Comparison of ENCODE assay signal across 21 cellular contexts in genomic region chr16:71775949-71776348, GRCh38. TPM values are rescaled to one million over a fixed set of nuclear protein-coding genes. Genes with fewer than 3 reads are reported as not detected.
DNase-seq lines count a peak whose midpoint lies in the region; ATAC-seq and TF ChIP-seq lines count a peak whose summit lies in the region.
"Had no signal": no experiment of that assay in that cellular context is flagged by ENCODE, and none has a peak within 500 bp of the region (broad histone marks: within the 10 kb centered on the region; RNA-seq: fewer than 3 reads in every experiment).

No MANE protein-coding gene starts in this region.

- CTCF ChIA-PET in activated CD4-positive, alpha-beta memory T cell treated with anti-CD3 and anti-CD28 coated beads, Interleukin-2, amount 10 ng/mL, durations not matched to agents 7 days and 5 days (lab: Charles Lee) = interaction anchor here (0.6 to 1.8 kb wide), 6 partner anchors 32 to 185 kb away, joined by 3 to 8 read pairs (median 3); partner anchors contain the start of gene AP1G1
- CTCF ChIA-PET in mammary epithelial cell (lab: Charles Lee; ENCODE audit: low non-redundant PET) = no interaction called here

- H3K4me1 Mint-ChIP-seq in activated T-cell treated with anti-CD3 and anti-CD28 coated beads, Interleukin-2, amount 50 U/mL, for 24 hours (ENCODE audit: low read depth) = peaks cover 34% of the 10 kb centered on the region
- H3K4me1 Mint-ChIP-seq in activated CD4-positive, alpha-beta memory T cell treated with anti-CD3 and anti-CD28 coated beads, Interleukin-2, amount 10 ng/mL, durations not matched to agents 7 days and 5 days = peaks cover 29% of the 10 kb centered on the region
- peaks cover 19% of the 10 kb centered on the region for H3K4me1 Mint-ChIP-seq in stimulated activated effector memory CD8-positive, alpha-beta T cell treated with anti-CD3 and anti-CD28 coated beads, Interleukin-12 subunit alpha, Interleukin-12 subunit beta, amount 100 ng/mL, for 72 hours

- TF ChIP-seq CTCF in mammary epithelial cell (conservative IDR thresholded peaks at IDR 0.05 in 1 of 2, IDR thresholded peaks at IDR 0.05 in 1 of 2; ENCODE audit: extremely low read depth in 1 of 2, insufficient read depth in 1 of 2, low read depth in 1 of 2, low read length in 2 of 2) (no peak), right atrium auricular region (IDR thresholded peaks at IDR 0.05) (no peak)

- no peak for DNase-seq in activated T-cell treated with anti-CD3 and anti-CD28 coated beads, Interleukin-2, amount 50 U/mL, for 24 hours
- no peak for DNase-seq in activated T-cell treated with anti-CD3 and anti-CD28 coated beads, Interleukin-2, amount 50 U/mL, for 48 hours
- DNase-seq in activated CD4-positive, alpha-beta memory T cell treated with anti-CD3 and anti-CD28 coated beads, Interleukin-2, amount 10 ng/mL, durations not matched to agents 7 days and 5 days = no peak
- DNase-seq in stimulated activated effector memory CD8-positive, alpha-beta T cell treated with anti-CD3 and anti-CD28 coated beads, Interleukin-12 subunit alpha, Interleukin-12 subunit beta, amount 100 ng/mL, for 72 hours (ENCODE audit: low spot score in 2 of 2) = no peak
- DNase-seq in head of caudate nucleus = no peak
- no peak for DNase-seq in mammary epithelial cell
- DNase-seq in right atrium auricular region (ENCODE audit: low spot score) = no peak
- DNase-seq: Caco-2; dorsolateral prefrontal cortex; heart left ventricle; naive thymus-derived CD8-positive, alpha-beta T cell; NCI-H1048; stimulated activated naive CD4-positive, alpha-beta T cell treated with Interleukin-2 at 50 U/mL for 16 hours had no signal

- no peak overlapping the region for H3K4me3 Mint-ChIP-seq in activated T-cell treated with anti-CD3 and anti-CD28 coated beads, Interleukin-2, amount 50 U/mL, for 24 hours
- no peak overlapping the region for H3K4me3 Mint-ChIP-seq in activated CD4-positive, alpha-beta memory T cell treated with anti-CD3 and anti-CD28 coated beads, Interleukin-2, amount 10 ng/mL, durations not matched to agents 7 days and 5 days
- H3K4me3 Mint-ChIP-seq in stimulated activated effector memory CD8-positive, alpha-beta T cell treated with anti-CD3 and anti-CD28 coated beads, Interleukin-12 subunit alpha, Interleukin-12 subunit beta, amount 100 ng/mL, for 72 hours = no peak overlapping the region
- H3K4me3 Mint-ChIP-seq: naive thymus-derived CD8-positive, alpha-beta T cell had no signal

- H3K36me3 ChIP-seq in mammary epithelial cell (ENCODE audit: insufficient read depth, low read length) (peaks cover 8% of the 10 kb centered on the region), right atrium auricular region (peaks cover 23% of the 10 kb centered on the region)

- H3K27ac Mint-ChIP-seq in activated T-cell treated with anti-CD3 and anti-CD28 coated beads, Interleukin-2, amount 50 U/mL, for 24 hours = peak overlapping the region; percentile 89
- H3K27ac Mint-ChIP-seq in activated CD4-positive, alpha-beta memory T cell treated with anti-CD3 and anti-CD28 coated beads, Interleukin-2, amount 10 ng/mL, durations not matched to agents 7 days and 5 days = peak overlapping the region; percentile 59
- H3K27ac Mint-ChIP-seq in stimulated activated effector memory CD8-positive, alpha-beta T cell treated with anti-CD3 and anti-CD28 coated beads, Interleukin-12 subunit alpha, Interleukin-12 subunit beta, amount 100 ng/mL, for 72 hours = peak overlapping the region; percentile 63

- POLR2A ChIA-PET in activated CD4-positive, alpha-beta memory T cell treated with anti-CD3 and anti-CD28 coated beads, Interleukin-2, amount 10 ng/mL, durations not matched to agents 7 days and 5 days (lab: Charles Lee) = interaction anchor here (0.6 to 1.7 kb wide), 5 partner anchors 9 to 105 kb away, joined by 3 to 6 read pairs (median 3); partner anchors contain the start of gene AP1G1

- 94% methylated on average over 4 of the region's 4 CpGs for whole genome bisulfite sequencing in mammary epithelial cell (ENCODE audit: low coverage, missing lambda C conversion rate)

- no TSS peak for BruUV-seq in mammary epithelial cell (replicated peaks; lab: Mats Ljungman, UMichigan)

- in situ Hi-C loops in mammary epithelial cell (cut with MboI; ENCODE audit: low sequenced_read_pairs in 2 of 2) = no loop called here

- H3K4me3 ChIP-seq in mammary epithelial cell (replicated peaks in 1 of 3; ENCODE audit: insufficient read depth in 1 of 3, low read depth in 2 of 3, low read length in 3 of 3) = no peak overlapping the region
- no peak overlapping the region for H3K4me3 ChIP-seq in right atrium auricular region
- H3K4me3 ChIP-seq: dorsolateral prefrontal cortex, esophagus muscularis mucosa, heart left ventricle, K562, lung, SK-N-MC had no signal

- peak; percentile 52 for ATAC-seq in GM21529 (IDR thresholded peaks at IDR 0.05; ENCODE audit: unreplicated experiment)
- no peak for ATAC-seq in stimulated activated effector memory CD8-positive, alpha-beta T cell treated with anti-CD3 and anti-CD28 coated beads, Interleukin-12 subunit alpha, Interleukin-12 subunit beta, amount 100 ng/mL, for 72 hours
- ATAC-seq: heart left ventricle; K562; naive thymus-derived CD8-positive, alpha-beta T cell; Panc1 had no signal

- no peaks in the 10 kb centered on the region for H3K4me1 ChIP-seq in mammary epithelial cell (ENCODE audit: insufficient read depth, low read length)
- H3K4me1 ChIP-seq in right atrium auricular region = no peaks in the 10 kb centered on the region

- H3K27me3 Mint-ChIP-seq in activated T-cell treated with anti-CD3 and anti-CD28 coated beads, Interleukin-2, amount 50 U/mL, for 24 hours = no peaks in the 10 kb centered on the region
- no peaks in the 10 kb centered on the region for H3K27me3 Mint-ChIP-seq in activated CD4-positive, alpha-beta memory T cell treated with anti-CD3 and anti-CD28 coated beads, Interleukin-2, amount 10 ng/mL, durations not matched to agents 7 days and 5 days
- H3K27me3 Mint-ChIP-seq: naive thymus-derived CD8-positive, alpha-beta T cell; progenitor cell of endocrine pancreas had no signal

- H3K79me2 ChIP-seq in mammary epithelial cell (ENCODE audit: insufficient read depth, low read length) = peaks cover 67% of the 10 kb centered on the region

- H3K9ac ChIP-seq in mammary epithelial cell (ENCODE audit: insufficient read depth, low read length) = no peak overlapping the region

- H3K36me3 Mint-ChIP-seq in activated T-cell treated with anti-CD3 and anti-CD28 coated beads, Interleukin-2, amount 50 U/mL, for 24 hours (ENCODE audit: low read depth) = peaks cover 76% of the 10 kb centered on the region
- H3K36me3 Mint-ChIP-seq in activated CD4-positive, alpha-beta memory T cell treated with anti-CD3 and anti-CD28 coated beads, Interleukin-2, amount 10 ng/mL, durations not matched to agents 7 days and 5 days (ENCODE audit: low read depth) = peaks cover 43% of the 10 kb centered on the region
- H3K36me3 Mint-ChIP-seq in stimulated activated effector memory CD8-positive, alpha-beta T cell treated with anti-CD3 and anti-CD28 coated beads, Interleukin-12 subunit alpha, Interleukin-12 subunit beta, amount 100 ng/mL, for 72 hours = peaks cover 99% of the 10 kb centered on the region

- dilution Hi-C loops in mammary epithelial cell (cut with HindIII; ENCODE audit: low sequenced_read_pairs) = no loop called here

- H2AFZ ChIP-seq in mammary epithelial cell (ENCODE audit: low read depth, low read length) = no peak overlapping the region

- H3K27ac ChIP-seq in mammary epithelial cell (ENCODE audit: insufficient read depth, low read depth, low read length) = no peak overlapping the region
- no peak overlapping the region for H3K27ac ChIP-seq in right atrium auricular region
- H3K27ac ChIP-seq: esophagus muscularis mucosa, heart left ventricle, HL-60, SK-N-MC had no signal

- H4K20me1 ChIP-seq in mammary epithelial cell (ENCODE audit: insufficient read depth, low read length) = no peaks in the 10 kb centered on the region

- no peak overlapping the region for H3K4me2 ChIP-seq in mammary epithelial cell (ENCODE audit: insufficient read depth, low read depth, low read length)

- H3K9me3 ChIP-seq in mammary epithelial cell (replicated peaks; ENCODE audit: insufficient read depth, low read length) = no peaks in the 10 kb centered on the region
- no peaks in the 10 kb centered on the region for H3K9me3 ChIP-seq in right atrium auricular region
- H3K9me3 ChIP-seq: Caco-2, esophagus muscularis mucosa, heart left ventricle had no signal

- intact Hi-C loops in head of caudate nucleus (cut with DNase I) (no loop called here), mammary epithelial cell (cut with micrococcal nuclease) (no loop called here)

- H3K9me3 Mint-ChIP-seq in activated T-cell treated with anti-CD3 and anti-CD28 coated beads, Interleukin-2, amount 50 U/mL, for 24 hours = no peaks in the 10 kb centered on the region
- no peaks in the 10 kb centered on the region for H3K9me3 Mint-ChIP-seq in activated CD4-positive, alpha-beta memory T cell treated with anti-CD3 and anti-CD28 coated beads, Interleukin-2, amount 10 ng/mL, durations not matched to agents 7 days and 5 days
- H3K9me3 Mint-ChIP-seq in stimulated activated effector memory CD8-positive, alpha-beta T cell treated with anti-CD3 and anti-CD28 coated beads, Interleukin-12 subunit alpha, Interleukin-12 subunit beta, amount 100 ng/mL, for 72 hours = no peaks in the 10 kb centered on the region
- H3K9me3 Mint-ChIP-seq: naive thymus-derived CD8-positive, alpha-beta T cell had no signal

- no peaks in the 10 kb centered on the region for H3K27me3 ChIP-seq in mammary epithelial cell (ENCODE audit: insufficient read depth, low read length)
- no peaks in the 10 kb centered on the region for H3K27me3 ChIP-seq in right atrium auricular region
- H3K27me3 ChIP-seq: dorsolateral prefrontal cortex, esophagus muscularis mucosa, heart left ventricle had no signal

RNA-seq across cellular contexts. Expression of gene AP1G1, which starts 32.7 kb away (rescaled TPM):
- total RNA-seq in activated CD4-positive, alpha-beta memory T cell treated with anti-CD3 and anti-CD28 coated beads, Interleukin-2, amount 10 ng/mL, durations not matched to agents 7 days and 5 days = 10 to 100 TPM; 78.7 to 82.6 TPM
- total RNA-seq in mammary epithelial cell (10 to 100 TPM; 80.1 to 95.4 TPM), right atrium auricular region (10 to 100 TPM; 38.6 to 44.6 TPM)
- polyA plus RNA-seq in mammary epithelial cell = 80.2 TPM
- 170 TPM for polyA minus RNA-seq in mammary epithelial cell

RNA-seq across cellular contexts. Expression of gene PHLPP2, which starts 51.4 kb away (rescaled TPM):
- total RNA-seq in activated CD4-positive, alpha-beta memory T cell treated with anti-CD3 and anti-CD28 coated beads, Interleukin-2, amount 10 ng/mL, durations not matched to agents 7 days and 5 days = 1 to 10 TPM; 7.4 TPM
- total RNA-seq in mammary epithelial cell (10 to 100 TPM; 11.0 to 16.8 TPM), right atrium auricular region (10 to 100 TPM in 1 of 2 donors, 1 to 10 TPM in 1; 3.5 to 10.8 TPM)
- 6.5 TPM for polyA plus RNA-seq in mammary epithelial cell
- polyA minus RNA-seq in mammary epithelial cell = 19.8 TPM
